31 cellular contexts compared by ENCODE assay signal in the genomic region with DNA sequence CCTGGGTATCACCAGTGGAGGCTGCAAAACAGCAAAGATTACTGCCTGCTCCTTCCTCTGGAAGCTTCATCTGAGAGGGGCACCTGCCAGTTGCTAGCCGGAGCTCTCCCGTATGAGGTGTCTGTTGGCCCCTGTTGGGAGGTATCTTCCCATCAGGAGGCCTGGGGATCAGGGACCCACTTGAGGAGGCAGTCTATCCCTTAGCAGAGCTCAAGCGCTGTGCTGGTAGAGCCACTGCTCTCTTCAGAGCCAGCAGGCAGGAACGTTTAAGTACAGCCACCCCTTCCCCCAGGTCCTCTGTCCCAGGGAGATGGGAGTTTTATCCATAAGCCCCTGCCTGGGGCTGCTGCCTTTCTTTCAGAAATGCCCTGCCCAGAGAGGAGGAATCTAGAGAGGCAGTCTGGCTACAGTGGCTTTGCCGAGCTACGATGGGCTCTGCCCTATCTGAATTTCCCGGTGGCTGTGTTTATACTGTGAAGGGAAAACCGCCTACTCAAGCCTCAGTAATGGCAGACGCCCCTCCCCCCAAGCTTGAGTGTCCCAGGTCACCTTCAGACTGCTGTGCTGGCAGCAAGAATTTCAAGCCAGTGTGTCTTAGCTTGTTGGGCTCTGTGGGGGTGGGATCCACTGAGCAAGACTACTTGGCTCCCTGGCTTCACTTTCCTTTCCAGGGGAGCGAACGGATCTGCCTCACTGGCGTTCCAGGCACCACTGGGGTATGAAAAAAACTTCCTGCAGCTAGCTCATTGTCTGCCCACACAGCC. TPM values are rescaled to one million over a fixed set of nuclear protein-coding genes. Genes with fewer than 3 reads are reported as not detected.
DNase-seq lines count a peak whose midpoint lies in the region; ATAC-seq and TF ChIP-seq lines count a peak whose summit lies in the region.
"Had no signal": no experiment of that assay in that cellular context is flagged by ENCODE, and none has a peak within 500 bp of the region (broad histone marks: within the 10 kb centered on the region; RNA-seq: fewer than 3 reads in every experiment).

No MANE protein-coding gene starts in this region.

- H3K36me3 Mint-ChIP-seq in stimulated activated memory B cell treated with anti-CD40 and anti-IgM and Interleukin-4, amounts not matched to agents 10 μg/mL and 1 μg/mL and 100 μg/mL, for 72 hours, result no peaks in the 10 kb centered on the region
- H3K36me3 Mint-ChIP-seq: activated naive CD4-positive, alpha-beta T cell treated with anti-CD3 and anti-CD28 coated beads, Interleukin-2, amount 50 U/mL, for 24 hours; naive thymus-derived CD8-positive, alpha-beta T cell had no signal

- DNase-seq in H4 (ENCODE audit: low spot score) (peak; percentile 15), SK-N-DZ (ENCODE audit: low spot score) (peak; percentile 45), iPS-NIHi7 (ENCODE audit: extremely low spot score) (peak; percentile 18), posterior vena cava (ENCODE audit: low spot score) (peak; percentile 31), GDM1 (lab: John Stamatoyannopoulos, UW) (no peak), BE2C (no peak), SKM-1 (lab: John Stamatoyannopoulos, UW; ENCODE audit: unreplicated experiment) (no peak)
- DNase-seq: activated CD8-positive, alpha-beta T cell treated with anti-CD3 and anti-CD28 coated beads for 36 hours; colonic mucosa; DND-41; effector CD8-positive, alpha-beta T cell; erythroblast; head of caudate nucleus; KBM-7; MM.1S; naive thymus-derived CD8-positive, alpha-beta T cell; NCI-H1417 treated with DMSO at 0.1 percent for 48 hours; NCI-H2081 treated with DMSO at 0.1 percent for 48 hours; NCI-H446 treated with DMSO at 0.1 percent for 48 hours; RPMI8226; stimulated activated CD4-positive, alpha-beta T cell treated with anti-CD3 and anti-CD28 coated beads, Interleukin-12 subunit alpha, Interleukin-12 subunit beta, amount 100 ng/mL, for 4 hours; stimulated activated CD4-positive, alpha-beta T cell treated with anti-CD3 and anti-CD28 coated beads, Interleukin-4, amount 100 ng/mL, for 1 hour; upper lobe of right lung had no signal

- TF ChIP-seq CTCF in BE2C (IDR thresholded peaks at IDR 0.05; ENCODE audit: low read depth, low read length), result no peak

- H3K27ac Mint-ChIP-seq in stimulated activated memory B cell treated with anti-CD40 and anti-IgM and Interleukin-4, amounts not matched to agents 10 μg/mL and 1 μg/mL and 100 μg/mL, for 72 hours, result no peak overlapping the region
- H3K27ac Mint-ChIP-seq: activated CD8-positive, alpha-beta T cell treated with anti-CD3 and anti-CD28 coated beads for 36 hours; activated naive CD4-positive, alpha-beta T cell treated with anti-CD3 and anti-CD28 coated beads, Interleukin-2, amount 50 U/mL, for 24 hours; activated T-helper 2 cell treated with anti-CD3 and anti-CD28 coated beads, Interferon-gamma antibody, Interleukin-2, Interleukin-4, amounts not matched to agents 10 μg/mL and 5 μg/mL and 100 μg/mL, durations not matched to agents 14 hours and 24 hours and 36 hours; naive thymus-derived CD8-positive, alpha-beta T cell; T-helper 1 cell treated with Interleukin-12 subunit alpha and Interleukin-12 subunit beta and Interleukin-4 antibody, amounts not matched to agents 30 μg/mL and 1 μg/mL, for 36 hours had no signal

- no peak overlapping the region for H3K4me3 ChIP-seq in BE2C (ENCODE audit: low read depth, low read length)
- H3K4me3 ChIP-seq: colonic mucosa, GM12878, pancreas, right atrium auricular region, SJSA1, upper lobe of right lung had no signal

- no peaks in the 10 kb centered on the region for H3K27me3 Mint-ChIP-seq in stimulated activated memory B cell treated with anti-CD40 and anti-IgM and Interleukin-4, amounts not matched to agents 10 μg/mL and 1 μg/mL and 100 μg/mL, for 72 hours
- H3K27me3 Mint-ChIP-seq: activated CD8-positive, alpha-beta T cell treated with anti-CD3 and anti-CD28 coated beads for 36 hours; activated naive CD4-positive, alpha-beta T cell treated with anti-CD3 and anti-CD28 coated beads, Interleukin-2, amount 50 U/mL, for 24 hours; naive thymus-derived CD8-positive, alpha-beta T cell had no signal

- peaks cover 12% of the 10 kb centered on the region for H3K9me3 Mint-ChIP-seq in stimulated activated memory B cell treated with anti-CD40 and anti-IgM and Interleukin-4, amounts not matched to agents 10 μg/mL and 1 μg/mL and 100 μg/mL, for 72 hours
- H3K9me3 Mint-ChIP-seq: activated T-helper 2 cell treated with anti-CD3 and anti-CD28 coated beads, Interferon-gamma antibody, Interleukin-2, Interleukin-4, amounts not matched to agents 10 μg/mL and 5 μg/mL and 100 μg/mL, durations not matched to agents 14 hours and 24 hours and 36 hours; T-helper 1 cell treated with Interleukin-12 subunit alpha and Interleukin-12 subunit beta and Interleukin-4 antibody, amounts not matched to agents 30 μg/mL and 1 μg/mL, for 36 hours had no signal

- H3K9me3 ChIP-seq in BE2C, result no peaks in the 10 kb centered on the region
- H3K9me3 ChIP-seq: colonic mucosa, pancreas, right atrium auricular region, SJSA1, upper lobe of right lung had no signal

- H3K27me3 ChIP-seq in BE2C, result no peaks in the 10 kb centered on the region
- H3K27me3 ChIP-seq: colonic mucosa, pancreas, right atrium auricular region, upper lobe of right lung had no signal

- no peaks in the 10 kb centered on the region for H3K36me3 ChIP-seq in BE2C
- H3K36me3 ChIP-seq: colonic mucosa, pancreas, right atrium auricular region, SJSA1, upper lobe of right lung had no signal

- intact Hi-C loops in posterior vena cava (cut with DNase I), result no loop called here

- H3K4me3 Mint-ChIP-seq in stimulated activated memory B cell treated with anti-CD40 and anti-IgM and Interleukin-4, amounts not matched to agents 10 μg/mL and 1 μg/mL and 100 μg/mL, for 72 hours, result no peak overlapping the region
- H3K4me3 Mint-ChIP-seq: activated CD8-positive, alpha-beta T cell treated with anti-CD3 and anti-CD28 coated beads for 36 hours; activated naive CD4-positive, alpha-beta T cell treated with anti-CD3 and anti-CD28 coated beads, Interleukin-2, amount 50 U/mL, for 24 hours; naive thymus-derived CD8-positive, alpha-beta T cell; T-helper 1 cell treated with Interleukin-12 subunit alpha and Interleukin-12 subunit beta and Interleukin-4 antibody, amounts not matched to agents 30 μg/mL and 1 μg/mL, for 36 hours had no signal

- no peak for ATAC-seq in stimulated activated memory B cell treated with anti-CD40 and anti-IgM and Interleukin-4, amounts not matched to agents 10 μg/mL and 1 μg/mL and 100 μg/mL, for 72 hours
- ATAC-seq: activated CD8-positive, alpha-beta T cell treated with anti-CD3 and anti-CD28 coated beads for 36 hours; GM12878; naive thymus-derived CD8-positive, alpha-beta T cell; pancreas; upper lobe of right lung had no signal

- no peaks in the 10 kb centered on the region for H3K4me1 ChIP-seq in BE2C
- H3K4me1 ChIP-seq: colonic mucosa, pancreas, right atrium auricular region, SJSA1, upper lobe of right lung had no signal

- H3K4me1 Mint-ChIP-seq in stimulated activated memory B cell treated with anti-CD40 and anti-IgM and Interleukin-4, amounts not matched to agents 10 μg/mL and 1 μg/mL and 100 μg/mL, for 72 hours, result no peaks in the 10 kb centered on the region
- H3K4me1 Mint-ChIP-seq: activated naive CD4-positive, alpha-beta T cell treated with anti-CD3 and anti-CD28 coated beads, Interleukin-2, amount 50 U/mL, for 24 hours; naive thymus-derived CD8-positive, alpha-beta T cell had no signal

RNA-seq across cellular contexts. Expression of a gene that starts 19.6 kb away (rescaled TPM):
- total RNA-seq in H4 (2014; rRNA removed; shearing (Covaris generic)), result 8.0 and 9.4 TPM in 2 replicates
- polyA plus RNA-seq in SK-N-DZ (2014; cell fraction: cytosol; rRNA removed), result 0.07 TPM in 1 of 2 replicates, not detected in the other
- not detected in 2 replicates for polyA plus RNA-seq in SK-N-DZ (2014; cell fraction: nucleus; rRNA removed)
- total RNA-seq in posterior vena cava, result 1 to 10 TPM; 1.9 to 2.2 TPM
- polyA plus RNA-seq in BE2C (2012; ENCODE audit: insufficient read depth, insufficient read length, low read depth), result 1.2 TPM
- total RNA-seq: activated CD8-positive, alpha-beta T cell treated with anti-CD3 and anti-CD28 coated beads for 36 hours; activated T-helper 2 cell treated with anti-CD3 and anti-CD28 coated beads, Interferon-gamma antibody, Interleukin-2, Interleukin-4, amounts not matched to agents 10 μg/mL and 5 μg/mL and 100 μg/mL, durations not matched to agents 14 hours and 24 hours and 36 hours; naive thymus-derived CD8-positive, alpha-beta T cell had no signal
- polyA plus RNA-seq: naive thymus-derived CD8-positive, alpha-beta T cell had no signal

Comparison
In these comparisons a context has a peak if more than half of its experiments do, and no peak if none do; other contexts are left out.
1. DNase-seq: peak in H4 (single experiment), SK-N-DZ (single experiment), iPS-NIHi7 (single experiment) and posterior vena cava (single experiment); none in GDM1 (single experiment), BE2C (single experiment) and SKM-1 (single experiment).